In the genomic region with DNA sequence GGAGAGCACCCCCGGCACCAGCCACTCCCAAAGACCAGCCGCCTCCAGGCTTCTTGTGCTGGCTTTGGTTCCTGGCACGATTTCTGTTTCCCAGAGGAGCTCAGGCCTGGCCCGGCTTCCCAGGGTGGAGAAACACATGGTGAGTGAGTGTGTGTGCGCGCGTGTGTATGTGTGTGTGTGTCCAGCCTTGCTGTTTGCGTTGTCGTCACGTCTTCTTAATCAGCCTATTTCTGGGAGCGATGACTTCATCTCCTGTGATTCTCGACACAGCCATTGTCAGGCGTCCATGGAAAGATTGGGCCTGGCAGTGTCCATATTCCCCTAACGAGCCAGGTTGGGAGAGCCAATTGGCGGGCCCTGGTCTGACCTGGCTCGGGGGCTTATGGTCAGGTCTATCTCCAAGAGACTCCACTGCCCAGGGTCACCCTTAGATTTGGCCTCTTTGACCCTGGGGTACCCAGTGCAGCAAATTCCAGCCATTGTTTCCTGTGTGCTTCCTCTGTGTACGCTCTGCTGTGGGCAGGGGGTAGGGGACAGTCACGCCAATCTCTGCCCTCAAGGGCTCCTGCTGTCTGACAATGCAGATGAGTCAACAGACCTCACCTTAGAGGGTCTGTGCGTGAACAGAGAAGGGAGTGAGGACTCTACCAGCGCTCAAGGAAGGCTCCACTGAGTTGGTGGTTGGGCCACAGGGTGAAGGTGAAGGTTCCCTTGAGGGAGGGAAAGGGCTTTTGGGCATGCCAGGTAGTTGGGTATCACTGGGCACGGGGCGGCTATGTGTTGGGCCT, we compare ENCODE assay signal across 9 cellular contexts.
DNase-seq lines count a peak whose midpoint lies in the region; ATAC-seq and TF ChIP-seq lines count a peak whose summit lies in the region.
"Had no signal": no experiment of that assay in that cellular context is flagged by ENCODE, and none has a peak within 500 bp of the region (broad histone marks: within the 10 kb centered on the region; RNA-seq: fewer than 3 reads in every experiment).

No MANE protein-coding gene starts in this region.

- TF ChIP-seq POLR2A in body of pancreas (IDR thresholded peaks at IDR 0.05) = no peak

- H3K27me3 ChIP-seq in body of pancreas (no peaks in the 10 kb centered on the region), rectal smooth muscle tissue (ENCODE audit: control insufficient read depth, insufficient read depth, low read length) (no peaks in the 10 kb centered on the region)

- H3K27ac ChIP-seq in body of pancreas = peak overlapping the region; percentile 55 to 84 (median 67)
- H3K27ac ChIP-seq in rectal smooth muscle tissue (ENCODE audit: low read depth, low read length) = peak overlapping the region; percentile 92

- H3K4me1 ChIP-seq in body of pancreas (peaks cover 58% of the 10 kb centered on the region), rectal smooth muscle tissue (ENCODE audit: control insufficient read depth, insufficient read depth, low read length) (peaks cover 29% of the 10 kb centered on the region)

- WGBS in body of pancreas, 2 donors = 45 to 51% methylated on average over 18 to 22 of the region's 22 CpGs

- H3K9ac ChIP-seq in rectal smooth muscle tissue (ENCODE audit: low read length) = no peak overlapping the region

- intact Hi-C loops in body of pancreas (cut with DNase I) (no loop called here), left ventricle myocardium superior (cut with micrococcal nuclease) (no loop called here)

- TF ChIP-seq CTCF in body of pancreas (IDR thresholded peaks at IDR 0.05) = no peak

- H3K9me3 ChIP-seq in body of pancreas = no peaks in the 10 kb centered on the region

- H3K4me3 ChIP-seq in body of pancreas = no peak overlapping the region
- peak overlapping the region; percentile 19 for H3K4me3 ChIP-seq in rectal smooth muscle tissue (ENCODE audit: low read length)

- peak; percentile 91 for DNase-seq in G401 (ENCODE audit: low spot score)
- DNase-seq in body of pancreas = peak; percentile 88 to 94 (median 93)
- DNase-seq in left ventricle myocardium superior = peak; percentile 97
- no peak for DNase-seq in NCI-H2171 (lab: John Stamatoyannopoulos, UW)
- DNase-seq in NCI-H128 (lab: John Stamatoyannopoulos, UW; ENCODE audit: unreplicated experiment) = no peak
- DNase-seq in activated CD4-positive, CD25-positive, alpha-beta regulatory T cell treated with anti-CD3 and anti-CD28 coated beads, Interleukin-2, amount 50 U/mL, for 72 hours = no peak
- DNase-seq: T-helper 2 cell had no signal

- peak; percentile 93 for ATAC-seq in body of pancreas
- ATAC-seq in left ventricle myocardium superior = peak; percentile 85
- ATAC-seq in HG02973 (IDR thresholded peaks at IDR 0.05; ENCODE audit: unreplicated experiment) = no peak

- H3K36me3 ChIP-seq in body of pancreas (replicated peaks in 1 of 2; ENCODE audit: insufficient read depth in 1 of 2, low read depth in 2 of 2) (no peaks in the 10 kb centered on the region), rectal smooth muscle tissue (ENCODE audit: control insufficient read depth, insufficient read depth, low read length) (no peaks in the 10 kb centered on the region)

- in situ Hi-C loops in G401 (cut with HindIII; ENCODE audit: low sequenced_read_pairs) = loop anchor here (5.0 kb wide), 1 partner anchor 33 kb away; no protein-coding TSS in a partner anchor

Comparison
In these comparisons a context has a peak if more than half of its experiments do, and no peak if none do; other contexts are left out.
1. DNase-seq: peak in G401 (single experiment), body of pancreas (4 of 4) and left ventricle myocardium superior (single experiment); none in NCI-H2171 (single experiment), NCI-H128 (single experiment) and activated CD4-positive, CD25-positive, alpha-beta regulatory T cell treated with anti-CD3 and anti-CD28 coated beads, Interleukin-2, amount 50 U/mL, for 72 hours (single experiment).